10 cellular contexts compared by ENCODE assay signal in the genomic region with DNA sequence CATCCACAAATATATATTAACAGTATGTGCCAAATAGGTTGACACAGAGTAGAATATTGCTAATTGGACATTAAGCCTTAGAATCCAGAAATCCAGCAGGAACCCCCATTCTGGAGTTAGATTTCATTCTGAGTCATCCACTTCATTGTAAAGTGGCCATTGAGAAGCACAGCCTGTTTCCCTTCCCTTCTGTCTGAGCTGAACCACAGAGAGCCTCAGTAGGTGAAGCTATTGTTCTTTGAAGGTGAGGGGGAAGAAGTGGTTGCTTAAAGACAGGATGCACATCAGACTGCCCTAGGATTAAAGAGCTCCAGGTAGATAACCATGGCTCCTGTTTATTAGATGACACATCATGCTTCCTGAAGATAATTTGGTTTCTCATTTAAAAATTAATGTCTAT. TPM values are rescaled to one million over a fixed set of nuclear protein-coding genes. Genes with fewer than 3 reads are reported as not detected.
DNase-seq lines count a peak whose midpoint lies in the region; ATAC-seq, FAIRE-seq and TF ChIP-seq lines count a peak whose summit lies in the region.
"Had no signal": no experiment of that assay in that cellular context is flagged by ENCODE, and none has a peak within 500 bp of the region (broad histone marks: within the 10 kb centered on the region; RNA-seq: fewer than 3 reads in every experiment).

No MANE protein-coding gene starts in this region.

- H3K27ac Mint-ChIP-seq in astrocyte (ENCODE audit: unreplicated experiment) (no peak overlapping the region), natural killer cell (peak overlapping the region; percentile 85 to 88), GM23338 (no peak overlapping the region)
- H3K27ac Mint-ChIP-seq: nephron had no signal

- in situ Hi-C loops in HAP-1 (cut with MboI; ENCODE audit: low sequenced_read_pairs): no loop called here

- no peak overlapping the region for H2AFZ ChIP-seq in MM.1S (ENCODE audit: low read length)
- H2AFZ ChIP-seq in astrocyte (ENCODE audit: low read depth, low read length): no peak overlapping the region
- no peak overlapping the region for H2AFZ ChIP-seq in GM23338

- H3K36me3 Mint-ChIP-seq in astrocyte (ENCODE audit: low read depth, unreplicated experiment) (peaks cover 4% of the 10 kb centered on the region), natural killer cell (no peaks in the 10 kb centered on the region), GM23338 (ENCODE audit: low read depth) (no peaks in the 10 kb centered on the region; the same call in 2 of the 3 replicates)

- H3K9ac ChIP-seq in MM.1S (ENCODE audit: low read length) (no peak overlapping the region; the same call in 1 of the 2 replicates), astrocyte (ENCODE audit: low read length) (no peak overlapping the region)

- H3K4me3 ChIP-seq in MM.1S (ENCODE audit: low read length) (no peak overlapping the region), astrocyte (ENCODE audit: insufficient read depth, low read depth, low read length) (no peak overlapping the region), GM23338 (no peak overlapping the region), HAP-1 (no peak overlapping the region)

- H3K79me2 ChIP-seq in MM.1S (ENCODE audit: low read length) (no peaks in the 10 kb centered on the region), astrocyte (ENCODE audit: insufficient read depth, low read length) (no peaks in the 10 kb centered on the region), GM23338 (replicated peaks; ENCODE audit: insufficient read depth) (no peaks in the 10 kb centered on the region)

- intact Hi-C loops in natural killer cell (cut with micrococcal nuclease): no loop called here

- DNase-seq in MM.1S (peak; percentile 53), astrocyte (ENCODE audit: low read depth) (peak; percentile 38), natural killer cell (no peak), GM23338 (ENCODE audit: low spot score) (no peak), HAP-1 (ENCODE audit: low spot score in 2 of 2) (no peak), NCI-H1048 (lab: John Stamatoyannopoulos, UW) (no peak)
- DNase-seq: activated CD8-positive, alpha-beta memory T cell treated with anti-CD3 and anti-CD28 coated beads for 24 hours; Right ventricle myocardium superior had no signal

- H3K4me3 Mint-ChIP-seq in astrocyte (ENCODE audit: unreplicated experiment): no peak overlapping the region
- peak overlapping the region; percentile 76 for H3K4me3 Mint-ChIP-seq in natural killer cell
- no peak overlapping the region for H3K4me3 Mint-ChIP-seq in GM23338
- H3K4me3 Mint-ChIP-seq: nephron had no signal

- H3K4me1 Mint-ChIP-seq in astrocyte (ENCODE audit: low read depth, unreplicated experiment) (peaks cover 6% of the 10 kb centered on the region), natural killer cell (peaks cover 34 to 41% of the 10 kb centered on the region in 2 donors), GM23338 (no peaks in the 10 kb centered on the region)
- H3K4me1 Mint-ChIP-seq: nephron had no signal

- TF ChIP-seq CTCF in MM.1S (IDR thresholded peaks at IDR 0.05; ENCODE audit: low read length) (no peak), astrocyte (IDR thresholded peaks at IDR 0.05; ENCODE audit: insufficient read depth, low read depth, low read length) (no peak), natural killer cell (IDR thresholded peaks at IDR 0.05) (no peak), GM23338 (conservative IDR thresholded peaks at IDR 0.05; ENCODE audit: low read depth in 2 of 2) (no peak)

- H3K4me2 ChIP-seq in MM.1S (ENCODE audit: low read depth, low read length): peak overlapping the region; percentile 51
- H3K4me2 ChIP-seq in astrocyte (ENCODE audit: low read length): peak overlapping the region; percentile 39
- no peak overlapping the region for H3K4me2 ChIP-seq in GM23338

- no peaks in the 10 kb centered on the region for H3K27me3 Mint-ChIP-seq in astrocyte (ENCODE audit: low read depth, unreplicated experiment)
- H3K27me3 Mint-ChIP-seq in natural killer cell (ENCODE audit: low read depth in 2 of 2): no peaks in the 10 kb centered on the region
- H3K27me3 Mint-ChIP-seq in GM23338 (ENCODE audit: insufficient read depth, low read depth, poor library complexity): no peaks in the 10 kb centered on the region

- FAIRE-seq in astrocyte (lab: Jason Lieb, UNC): peak; percentile 95

- H3F3A ChIP-seq in MM.1S (ENCODE audit: insufficient read depth, low read length) (peaks cover 4% of the 10 kb centered on the region), GM23338 (replicated peaks; ENCODE audit: low read depth) (no peaks in the 10 kb centered on the region)

- H3K27me3 ChIP-seq in MM.1S (replicated peaks; ENCODE audit: insufficient read depth, low read length): no peaks in the 10 kb centered on the region
- H3K27me3 ChIP-seq in astrocyte (ENCODE audit: insufficient read depth, low read length): no peaks in the 10 kb centered on the region
- no peaks in the 10 kb centered on the region for H3K27me3 ChIP-seq in GM23338 (ENCODE audit: insufficient read depth)
- no peaks in the 10 kb centered on the region for H3K27me3 ChIP-seq in HAP-1 (ENCODE audit: low read depth)

- H4K20me1 ChIP-seq in MM.1S (ENCODE audit: insufficient read depth, low read length) (no peaks in the 10 kb centered on the region), astrocyte (ENCODE audit: insufficient read depth, low read length) (peaks cover 5% of the 10 kb centered on the region), GM23338 (replicated peaks; ENCODE audit: insufficient read depth) (no peaks in the 10 kb centered on the region)

- ATAC-seq in GM21529 (IDR thresholded peaks at IDR 0.05; ENCODE audit: unreplicated experiment) (peak; percentile 46), natural killer cell (no peak), GM23338 (no peak; the same call in 2 of the 3 replicates)

- H3K9me3 ChIP-seq in MM.1S (replicated peaks; ENCODE audit: insufficient read depth, low read length) (no peaks in the 10 kb centered on the region), astrocyte (ENCODE audit: insufficient read depth, low read depth, low read length) (no peaks in the 10 kb centered on the region), HAP-1 (no peaks in the 10 kb centered on the region)

- peaks cover 25% of the 10 kb centered on the region for H3K4me1 ChIP-seq in MM.1S (ENCODE audit: low read length)
- H3K4me1 ChIP-seq in astrocyte (ENCODE audit: insufficient read depth, low read length): peaks cover 5% of the 10 kb centered on the region
- no peaks in the 10 kb centered on the region for H3K4me1 ChIP-seq in GM23338 (ENCODE audit: insufficient read depth)
- H3K4me1 ChIP-seq in HAP-1: no peaks in the 10 kb centered on the region

- H3K9me3 Mint-ChIP-seq in astrocyte (ENCODE audit: unreplicated experiment): no peaks in the 10 kb centered on the region
- no peaks in the 10 kb centered on the region for H3K9me3 Mint-ChIP-seq in natural killer cell
- H3K9me3 Mint-ChIP-seq in GM23338: no peaks in the 10 kb centered on the region
- H3K9me3 Mint-ChIP-seq: nephron had no signal

- H3K27ac ChIP-seq in MM.1S (ENCODE audit: low read length): peak overlapping the region; percentile 71; the same call in 1 of the 2 replicates
- H3K27ac ChIP-seq in astrocyte (ENCODE audit: low read depth, low read length): no peak overlapping the region
- no peak overlapping the region for H3K27ac ChIP-seq in GM23338 (ENCODE audit: low read depth)

- H3K9me2 ChIP-seq in MM.1S (replicated peaks; ENCODE audit: insufficient read depth, low read length): no peaks in the 10 kb centered on the region
- no peaks in the 10 kb centered on the region for H3K9me2 ChIP-seq in GM23338 (ENCODE audit: insufficient read depth)

- no peaks in the 10 kb centered on the region for H3K36me3 ChIP-seq in MM.1S (replicated peaks; ENCODE audit: insufficient read depth, low read length)
- H3K36me3 ChIP-seq in astrocyte (ENCODE audit: insufficient read depth, low read length): no peaks in the 10 kb centered on the region
- H3K36me3 ChIP-seq in GM23338 (ENCODE audit: insufficient read depth): peaks cover 7% of the 10 kb centered on the region; the same call in 1 of the 2 replicates
- peaks cover 42% of the 10 kb centered on the region for H3K36me3 ChIP-seq in HAP-1 (replicated peaks)

RNA-seq across cellular contexts. Expression of a gene that starts 30.6 kb away (rescaled TPM):
- total RNA-seq in astrocyte: 0.17 and 0.27 TPM in 2 replicates
- total RNA-seq in natural killer cell: 1 to 10 TPM; 2.7 to 4.0 (median 3.1) TPM
- total RNA-seq in GM23338 (2014; rRNA removed; shearing (Covaris generic)): 0.39 and 1.1 TPM in 2 replicates
- polyA plus RNA-seq in GM23338 (2016; fragmentation: Nextera tagmentation; extraction: Ambion mirVana): 0.78 and 1.4 TPM in 2 replicates

Comparison
In these comparisons a context has a peak if more than half of its experiments do, and no peak if none do; other contexts are left out.
1. DNase-seq: peak in MM.1S (single experiment) and astrocyte (single experiment); none in natural killer cell (single experiment), GM23338 (single experiment), HAP-1 (0 of 2) and NCI-H1048 (single experiment).
2. H3K27ac Mint-ChIP-seq: peak in natural killer cell (2 of 2); none in astrocyte (single experiment) and GM23338 (single experiment).